In the genomic region with DNA sequence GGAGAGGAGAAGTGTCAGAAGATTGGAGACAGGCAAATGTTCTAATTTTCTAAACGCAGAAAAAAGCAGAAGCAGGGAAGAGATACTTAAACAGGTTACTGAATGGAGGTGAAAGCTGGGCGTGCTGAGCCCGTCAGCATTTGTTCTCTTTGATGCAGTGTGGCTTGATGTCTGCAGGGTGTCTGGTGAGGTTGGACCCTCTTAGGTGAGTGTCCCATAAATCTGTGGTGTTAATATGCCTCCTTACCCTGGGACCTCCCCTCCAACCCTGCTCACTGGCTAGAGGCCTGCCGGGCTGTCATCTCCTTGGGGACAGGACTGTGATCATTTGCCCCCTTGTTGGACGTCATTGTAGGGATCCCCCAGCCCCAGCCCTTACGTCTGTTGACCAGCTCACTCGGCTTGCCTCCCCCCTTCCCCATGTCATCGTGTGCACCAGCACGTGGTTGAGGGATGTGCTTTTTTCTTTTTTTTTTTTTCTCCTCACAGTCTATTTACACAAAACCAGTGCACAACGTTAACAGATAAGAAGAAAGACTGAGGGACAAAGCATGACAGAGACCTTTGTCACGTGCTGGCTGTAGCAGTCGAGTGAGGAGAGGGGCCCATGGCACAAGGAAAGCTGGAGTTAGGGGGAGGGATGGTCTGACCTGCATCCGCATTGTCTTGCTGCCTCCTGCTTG, we compare ENCODE assay signal across 1 cellular context.
TF ChIP-seq lines count a peak whose summit lies in the region.

No MANE protein-coding gene starts in this region.

TF ChIP-seq in SK-N-SH treated with all-trans-retinoic acid at 6 μM for 48 hours, 23 proteins besides CTCF, POLR2A, EP300 and RAD21:
- TF ChIP-seq, protein P1, sequence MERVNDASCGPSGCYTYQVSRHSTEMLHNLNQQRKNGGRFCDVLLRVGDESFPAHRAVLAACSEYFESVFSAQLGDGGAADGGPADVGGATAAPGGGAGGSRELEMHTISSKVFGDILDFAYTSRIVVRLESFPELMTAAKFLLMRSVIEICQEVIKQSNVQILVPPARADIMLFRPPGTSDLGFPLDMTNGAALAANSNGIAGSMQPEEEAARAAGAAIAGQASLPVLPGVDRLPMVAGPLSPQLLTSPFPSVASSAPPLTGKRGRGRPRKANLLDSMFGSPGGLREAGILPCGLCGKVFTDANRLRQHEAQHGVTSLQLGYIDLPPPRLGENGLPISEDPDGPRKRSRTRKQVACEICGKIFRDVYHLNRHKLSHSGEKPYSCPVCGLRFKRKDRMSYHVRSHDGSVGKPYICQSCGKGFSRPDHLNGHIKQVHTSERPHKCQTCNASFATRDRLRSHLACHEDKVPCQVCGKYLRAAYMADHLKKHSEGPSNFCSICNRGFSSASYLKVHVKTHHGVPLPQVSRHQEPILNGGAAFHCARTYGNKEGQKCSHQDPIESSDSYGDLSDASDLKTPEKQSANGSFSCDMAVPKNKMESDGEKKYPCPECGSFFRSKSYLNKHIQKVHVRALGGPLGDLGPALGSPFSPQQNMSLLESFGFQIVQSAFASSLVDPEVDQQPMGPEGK (CRISPR knock-in tag; IDR thresholded peaks at IDR 0.05; ENCODE audit: borderline replicate concordance), result no peak
- TF ChIP-seq ZFP30 (CRISPR knock-in tag; IDR thresholded peaks at IDR 0.05), result no peak
- TF ChIP-seq PPARA (CRISPR knock-in tag; IDR thresholded peaks at IDR 0.05; ENCODE audit: borderline replicate concordance), result no peak
- TF ChIP-seq, protein P2, sequence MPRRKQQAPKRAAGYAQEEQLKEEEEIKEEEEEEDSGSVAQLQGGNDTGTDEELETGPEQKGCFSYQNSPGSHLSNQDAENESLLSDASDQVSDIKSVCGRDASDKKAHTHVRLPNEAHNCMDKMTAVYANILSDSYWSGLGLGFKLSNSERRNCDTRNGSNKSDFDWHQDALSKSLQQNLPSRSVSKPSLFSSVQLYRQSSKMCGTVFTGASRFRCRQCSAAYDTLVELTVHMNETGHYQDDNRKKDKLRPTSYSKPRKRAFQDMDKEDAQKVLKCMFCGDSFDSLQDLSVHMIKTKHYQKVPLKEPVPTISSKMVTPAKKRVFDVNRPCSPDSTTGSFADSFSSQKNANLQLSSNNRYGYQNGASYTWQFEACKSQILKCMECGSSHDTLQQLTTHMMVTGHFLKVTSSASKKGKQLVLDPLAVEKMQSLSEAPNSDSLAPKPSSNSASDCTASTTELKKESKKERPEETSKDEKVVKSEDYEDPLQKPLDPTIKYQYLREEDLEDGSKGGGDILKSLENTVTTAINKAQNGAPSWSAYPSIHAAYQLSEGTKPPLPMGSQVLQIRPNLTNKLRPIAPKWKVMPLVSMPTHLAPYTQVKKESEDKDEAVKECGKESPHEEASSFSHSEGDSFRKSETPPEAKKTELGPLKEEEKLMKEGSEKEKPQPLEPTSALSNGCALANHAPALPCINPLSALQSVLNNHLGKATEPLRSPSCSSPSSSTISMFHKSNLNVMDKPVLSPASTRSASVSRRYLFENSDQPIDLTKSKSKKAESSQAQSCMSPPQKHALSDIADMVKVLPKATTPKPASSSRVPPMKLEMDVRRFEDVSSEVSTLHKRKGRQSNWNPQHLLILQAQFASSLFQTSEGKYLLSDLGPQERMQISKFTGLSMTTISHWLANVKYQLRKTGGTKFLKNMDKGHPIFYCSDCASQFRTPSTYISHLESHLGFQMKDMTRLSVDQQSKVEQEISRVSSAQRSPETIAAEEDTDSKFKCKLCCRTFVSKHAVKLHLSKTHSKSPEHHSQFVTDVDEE (CRISPR knock-in tag; IDR thresholded peaks at IDR 0.05), result no peak
- no peak for TF ChIP-seq TCF4 (CRISPR knock-in tag; IDR thresholded peaks at IDR 0.05; ENCODE audit: borderline replicate concordance)
- no peak for TF ChIP-seq ZNF565 (CRISPR knock-in tag; conservative IDR thresholded peaks at IDR 0.05; ENCODE audit: low read depth)
- no peak for TF ChIP-seq CSDC2 (CRISPR knock-in tag; IDR thresholded peaks at IDR 0.05)
- TF ChIP-seq SNAI2 (CRISPR knock-in tag; IDR thresholded peaks at IDR 0.05), result no peak
- TF ChIP-seq ARNTL (CRISPR knock-in tag; IDR thresholded peaks at IDR 0.05; ENCODE audit: borderline replicate concordance, low read depth), result no peak
- TF ChIP-seq, protein P3, sequence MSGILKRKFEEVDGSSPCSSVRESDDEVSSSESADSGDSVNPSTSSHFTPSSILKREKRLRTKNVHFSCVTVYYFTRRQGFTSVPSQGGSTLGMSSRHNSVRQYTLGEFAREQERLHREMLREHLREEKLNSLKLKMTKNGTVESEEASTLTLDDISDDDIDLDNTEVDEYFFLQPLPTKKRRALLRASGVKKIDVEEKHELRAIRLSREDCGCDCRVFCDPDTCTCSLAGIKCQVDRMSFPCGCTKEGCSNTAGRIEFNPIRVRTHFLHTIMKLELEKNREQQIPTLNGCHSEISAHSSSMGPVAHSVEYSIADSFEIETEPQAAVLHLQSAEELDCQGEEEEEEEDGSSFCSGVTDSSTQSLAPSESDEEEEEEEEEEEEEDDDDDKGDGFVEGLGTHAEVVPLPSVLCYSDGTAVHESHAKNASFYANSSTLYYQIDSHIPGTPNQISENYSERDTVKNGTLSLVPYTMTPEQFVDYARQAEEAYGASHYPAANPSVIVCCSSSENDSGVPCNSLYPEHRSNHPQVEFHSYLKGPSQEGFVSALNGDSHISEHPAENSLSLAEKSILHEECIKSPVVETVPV (CRISPR knock-in tag; IDR thresholded peaks at IDR 0.05), result no peak
- TF ChIP-seq, protein P4, sequence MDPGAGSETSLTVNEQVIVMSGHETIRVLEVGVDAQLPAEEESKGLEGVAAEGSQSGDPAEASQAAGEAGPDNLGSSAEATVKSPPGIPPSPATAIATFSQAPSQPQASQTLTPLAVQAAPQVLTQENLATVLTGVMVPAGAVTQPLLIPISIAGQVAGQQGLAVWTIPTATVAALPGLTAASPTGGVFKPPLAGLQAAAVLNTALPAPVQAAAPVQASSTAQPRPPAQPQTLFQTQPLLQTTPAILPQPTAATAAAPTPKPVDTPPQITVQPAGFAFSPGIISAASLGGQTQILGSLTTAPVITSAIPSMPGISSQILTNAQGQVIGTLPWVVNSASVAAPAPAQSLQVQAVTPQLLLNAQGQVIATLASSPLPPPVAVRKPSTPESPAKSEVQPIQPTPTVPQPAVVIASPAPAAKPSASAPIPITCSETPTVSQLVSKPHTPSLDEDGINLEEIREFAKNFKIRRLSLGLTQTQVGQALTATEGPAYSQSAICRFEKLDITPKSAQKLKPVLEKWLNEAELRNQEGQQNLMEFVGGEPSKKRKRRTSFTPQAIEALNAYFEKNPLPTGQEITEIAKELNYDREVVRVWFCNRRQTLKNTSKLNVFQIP (CRISPR knock-in tag; IDR thresholded peaks at IDR 0.05; ENCODE audit: borderline replicate concordance, low read depth), result no peak
- TF ChIP-seq ZC3H10 (CRISPR knock-in tag; IDR thresholded peaks at IDR 0.05), result no peak
